Comparison of ENCODE assay signal across 18 cellular contexts in genomic region chr2:113965228-113965627, GRCh38.
"Had no signal": no experiment of that assay in that cellular context is flagged by ENCODE, and none has a peak within 500 bp of the region (broad histone marks: within the 10 kb centered on the region; RNA-seq: fewer than 3 reads in every experiment).

No MANE protein-coding gene starts in this region.

- H3K27me3 Mint-ChIP-seq: activated CD8-positive, alpha-beta memory T cell treated with anti-CD3 and anti-CD28 coated beads, Interleukin-2, amount 10 ng/mL, durations not matched to agents 7 days and 5 days; activated naive CD8-positive, alpha-beta T cell treated with anti-CD3 and anti-CD28 coated beads, Interleukin-2, amount 10 ng/mL, durations not matched to agents 7 days and 5 days; activated T-helper 17 cell treated with anti-CD3 and anti-CD28 coated beads, Interleukin-2, amount 50 U/mL, for 72 hours; T-cell had no signal

- H3K9me3 Mint-ChIP-seq: activated naive CD4-positive, alpha-beta T cell treated with anti-CD3 and anti-CD28 coated beads for 36 hours; activated naive CD8-positive, alpha-beta T cell treated with anti-CD3 and anti-CD28 coated beads, Interleukin-2, amount 10 ng/mL, durations not matched to agents 7 days and 5 days; activated T-cell treated with anti-CD3 and anti-CD28 coated beads, Interleukin-2, amount 50 U/mL, for 4 hours; activated T-helper 17 cell treated with anti-CD3 and anti-CD28 coated beads, Interleukin-2, amount 50 U/mL, for 72 hours; T-cell had no signal

- H3K27ac Mint-ChIP-seq: activated CD8-positive, alpha-beta memory T cell treated with anti-CD3 and anti-CD28 coated beads, Interleukin-2, amount 10 ng/mL, durations not matched to agents 7 days and 5 days; activated naive CD8-positive, alpha-beta T cell treated with anti-CD3 and anti-CD28 coated beads, Interleukin-2, amount 10 ng/mL, durations not matched to agents 7 days and 5 days had no signal

- DNase-seq: activated CD8-positive, alpha-beta memory T cell treated with anti-CD3 and anti-CD28 coated beads, Interleukin-2, amount 10 ng/mL, durations not matched to agents 7 days and 5 days; activated gamma-delta T cell; activated naive CD8-positive, alpha-beta T cell treated with anti-CD3 and anti-CD28 coated beads, Interleukin-2, amount 10 ng/mL, durations not matched to agents 7 days and 5 days; activated T-cell treated with anti-CD3 and anti-CD28 coated beads, Interleukin-2, amount 50 U/mL, for 4 hours; adrenal gland; anterior cingulate cortex; cerebellar nuclear complex; NCI-H1436 treated with DMSO at 0.1 percent for 48 hours; NCI-H187 treated with DMSO at 0.1 percent for 48 hours; NCI-H2081 treated with DMSO at 0.1 percent for 48 hours; NCI-H226; NCI-H774; PC-9; SIG-M5; T1000 had no signal

- H3K4me3 Mint-ChIP-seq: activated CD8-positive, alpha-beta memory T cell treated with anti-CD3 and anti-CD28 coated beads, Interleukin-2, amount 10 ng/mL, durations not matched to agents 7 days and 5 days; activated naive CD4-positive, alpha-beta T cell treated with anti-CD3 and anti-CD28 coated beads for 36 hours; activated naive CD8-positive, alpha-beta T cell treated with anti-CD3 and anti-CD28 coated beads, Interleukin-2, amount 10 ng/mL, durations not matched to agents 7 days and 5 days; activated T-cell treated with anti-CD3 and anti-CD28 coated beads, Interleukin-2, amount 50 U/mL, for 4 hours; activated T-helper 17 cell treated with anti-CD3 and anti-CD28 coated beads, Interleukin-2, amount 50 U/mL, for 72 hours; T-cell had no signal
